Comparison of ENCODE assay signal across 15 cellular contexts in genomic region chr22:29964777-29965176, GRCh38.
"Had no signal": no experiment of that assay in that cellular context is flagged by ENCODE, and none has a peak within 500 bp of the region (broad histone marks: within the 10 kb centered on the region; RNA-seq: fewer than 3 reads in every experiment).

No MANE protein-coding gene starts in this region.

- ATAC-seq: body of pancreas; effector memory CD8-positive, alpha-beta T cell; left cardiac atrium; natural killer cell; stimulated activated naive B cell treated with anti-CD40 and anti-IgM and Interleukin-4, amounts not matched to agents 10 μg/mL and 1 μg/mL and 100 μg/mL, for 72 hours had no signal

- H3K9me3 ChIP-seq: body of pancreas, esophagus squamous epithelium, thyroid gland had no signal

- DNase-seq: activated CD4-positive, alpha-beta T cell treated with anti-CD3 and anti-CD28 coated beads, Interleukin-2, amount 50 U/mL, for 4 hours; activated gamma-delta T cell treated with Interleukin-2 at 50 U/mL for 16 hours; body of pancreas; effector memory CD8-positive, alpha-beta T cell; esophagus squamous epithelium; left cardiac atrium; mesenchymal stem cell; natural killer cell; nucleus accumbens; posterior cingulate gyrus; retina; stimulated activated naive B cell treated with anti-CD40 and anti-IgM and Interleukin-4, amounts not matched to agents 10 μg/mL and 1 μg/mL and 100 μg/mL, for 72 hours; T1000 had no signal

- H3K4me1 ChIP-seq: body of pancreas had no signal

- H3K27me3 Mint-ChIP-seq: effector memory CD8-positive, alpha-beta T cell; stimulated activated naive B cell treated with anti-CD40 and anti-IgM and Interleukin-4, amounts not matched to agents 10 μg/mL and 1 μg/mL and 100 μg/mL, for 72 hours had no signal

- H3K36me3 ChIP-seq: thyroid gland had no signal

- H3K36me3 Mint-ChIP-seq: natural killer cell had no signal

- H3K27ac Mint-ChIP-seq: activated T-helper 1 cell treated with anti-CD3 and anti-CD28 coated beads, Interleukin-12 subunit alpha, Interleukin-12 subunit beta, Interleukin-2, Interleukin-4 antibody, amounts not matched to agents 30 ng/mL and 10 ng/mL and 1 ng/mL, durations not matched to agents 14 hours and 24 hours and 36 hours; stimulated activated naive B cell treated with anti-CD40 and anti-IgM and Interleukin-4, amounts not matched to agents 10 μg/mL and 1 μg/mL and 100 μg/mL, for 72 hours had no signal

- H3K4me3 ChIP-seq: body of pancreas, esophagus squamous epithelium, thyroid gland had no signal

- H3K27ac ChIP-seq: body of pancreas, esophagus squamous epithelium, thyroid gland had no signal

- H3K27me3 ChIP-seq: body of pancreas, esophagus squamous epithelium, thyroid gland had no signal

- H3K9me3 Mint-ChIP-seq: activated T-helper 1 cell treated with anti-CD3 and anti-CD28 coated beads, Interleukin-12 subunit alpha, Interleukin-12 subunit beta, Interleukin-2, Interleukin-4 antibody, amounts not matched to agents 30 ng/mL and 10 ng/mL and 1 ng/mL, durations not matched to agents 14 hours and 24 hours and 36 hours; effector memory CD8-positive, alpha-beta T cell; natural killer cell; stimulated activated naive B cell treated with anti-CD40 and anti-IgM and Interleukin-4, amounts not matched to agents 10 μg/mL and 1 μg/mL and 100 μg/mL, for 72 hours had no signal

- H3K4me3 Mint-ChIP-seq: activated T-helper 1 cell treated with anti-CD3 and anti-CD28 coated beads, Interleukin-12 subunit alpha, Interleukin-12 subunit beta, Interleukin-2, Interleukin-4 antibody, amounts not matched to agents 30 ng/mL and 10 ng/mL and 1 ng/mL, durations not matched to agents 14 hours and 24 hours and 36 hours; effector memory CD8-positive, alpha-beta T cell; natural killer cell; stimulated activated naive B cell treated with anti-CD40 and anti-IgM and Interleukin-4, amounts not matched to agents 10 μg/mL and 1 μg/mL and 100 μg/mL, for 72 hours had no signal
